In the genomic region with DNA sequence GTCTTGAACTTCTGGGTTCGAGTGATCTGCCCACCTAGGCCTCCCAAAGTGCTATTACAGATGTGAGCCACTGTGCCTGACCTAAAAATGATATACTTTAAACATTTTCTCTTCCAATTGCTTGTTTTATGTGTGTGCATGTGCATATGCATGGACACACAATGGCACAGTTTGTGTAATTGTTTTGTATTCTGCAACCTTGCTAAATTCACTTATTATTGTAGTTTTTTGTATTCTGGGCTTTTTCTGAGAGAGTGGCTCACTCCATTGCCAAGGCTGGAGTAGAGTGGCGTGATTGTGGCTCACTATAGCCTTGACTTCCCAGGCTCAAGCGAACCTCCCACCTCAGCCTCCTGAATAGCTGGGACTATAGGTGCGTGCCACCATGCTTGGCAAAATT, we compare ENCODE assay signal across 2 cellular contexts.
TF ChIP-seq lines count a peak whose summit lies in the region.

No MANE protein-coding gene starts in this region.

TF ChIP-seq in HepG2, 621 proteins besides CTCF, POLR2A, EP300 and RAD21:
- peak; percentile 61 for TF ChIP-seq MAFF (IDR thresholded peaks at IDR 0.05; ENCODE audit: low read depth, low read length)
- peak; percentile 42 to 61; a peak in 3 of 4 replicates for TF ChIP-seq MAFK (conservative IDR thresholded peaks at IDR 0.05 in 1 of 2, IDR thresholded peaks at IDR 0.05 in 1 of 2; ENCODE audit: low read length in 2 of 2)
- TF ChIP-seq XBP1 (CRISPR knock-in tag; IDR thresholded peaks at IDR 0.05) = no peak

TF ChIP-seq in GM12878, 131 proteins besides CTCF, POLR2A, EP300 and RAD21:
- TF ChIP-seq KLF5 (IDR thresholded peaks at IDR 0.05; ENCODE audit: partially characterized antibody) = no peak
- no peak for TF ChIP-seq SRF (IDR thresholded peaks at IDR 0.05; ENCODE audit: low read depth in 2 of 2, low read length in 2 of 2)
